In genomic region chr16:11610121-11610505, GRCh38 we compare ENCODE assay signal across 1 cellular context.
TF ChIP-seq lines count a peak whose summit lies in the region.

No MANE protein-coding gene starts in this region.

TF ChIP-seq in H1, 55 proteins besides CTCF, POLR2A, EP300 and RAD21:
- no peak for TF ChIP-seq CHD1 (IDR thresholded peaks at IDR 0.05; ENCODE audit: low read depth, low read length)
- no peak for TF ChIP-seq KDM5A (IDR thresholded peaks at IDR 0.05; ENCODE audit: low read length)
